In genomic region chr16:56349711-56350161, GRCh38 we compare ENCODE assay signal across 1 cellular context.
TF ChIP-seq lines count a peak whose summit lies in the region.

No MANE protein-coding gene starts in this region.

TF ChIP-seq in H1, 55 proteins besides CTCF, POLR2A, EP300 and RAD21 (continued from another document):
- TF ChIP-seq SIN3A (conservative IDR thresholded peaks at IDR 0.05 in 1 of 2, IDR thresholded peaks at IDR 0.05 in 1 of 2; ENCODE audit: low read depth in 1 of 2, low read length in 2 of 2) (no peak), SP2 (IDR thresholded peaks at IDR 0.05; ENCODE audit: low read length) (no peak), TEAD4 (IDR thresholded peaks at IDR 0.05; ENCODE audit: low read depth, low read length) (no peak), CBX5 (IDR thresholded peaks at IDR 0.05; ENCODE audit: low read depth, low read length) (no peak), USF2 (IDR thresholded peaks at IDR 0.05; ENCODE audit: low read length) (no peak), JUN (IDR thresholded peaks at IDR 0.05; ENCODE audit: low read depth, low read length) (no peak)
TF ChIP-seq in H1: peak in this region for 0.
